In genomic region chr12:93773122-93773871, GRCh38 we compare ENCODE assay signal across 1 cellular context.
TF ChIP-seq lines count a peak whose summit lies in the region.

No MANE protein-coding gene starts in this region.

TF ChIP-seq in GM23338, 12 proteins besides CTCF, POLR2A, EP300 and RAD21 (continued from another document):
- TF ChIP-seq ZNF462 (CRISPR knock-in tag; IDR thresholded peaks at IDR 0.05) (no peak), STAT1 (IDR thresholded peaks at IDR 0.05; ENCODE audit: unreplicated experiment) (no peak), EZH2 (IDR thresholded peaks at IDR 0.05; ENCODE audit: low read depth, unreplicated experiment) (no peak), POLR2AphosphoS5 (IDR thresholded peaks at IDR 0.05; ENCODE audit: low read depth) (no peak)
TF ChIP-seq in GM23338: peak in this region for 0.
